1 cellular context compared by ENCODE assay signal in the genomic region with DNA sequence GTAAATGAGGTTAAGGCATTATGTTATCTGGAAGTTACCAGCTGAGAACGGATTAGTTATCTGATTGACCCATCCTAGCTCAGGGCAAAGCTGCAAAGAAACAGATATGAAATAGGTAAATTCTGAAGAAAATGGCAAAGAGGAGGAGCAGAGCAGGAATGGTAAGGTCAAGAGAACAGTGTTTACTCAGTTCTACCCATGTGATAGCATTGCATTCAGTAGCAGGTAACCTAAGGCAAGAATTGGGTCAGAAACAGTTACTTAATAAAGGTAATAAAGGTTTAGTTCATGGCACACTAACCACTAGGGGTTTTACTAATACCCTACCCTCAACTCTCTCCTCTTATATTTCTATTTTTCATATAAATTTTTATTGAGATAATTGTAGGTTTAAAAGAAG.
TF ChIP-seq lines count a peak whose summit lies in the region.

No MANE protein-coding gene starts in this region.

TF ChIP-seq in GM12878, 131 proteins besides CTCF, POLR2A, EP300 and RAD21:
- no peak for TF ChIP-seq SMC3 (IDR thresholded peaks at IDR 0.05; ENCODE audit: borderline replicate concordance, low read length)
- TF ChIP-seq CREB1 (IDR thresholded peaks at IDR 0.05; ENCODE audit: low read depth): no peak
- TF ChIP-seq, protein P1, sequence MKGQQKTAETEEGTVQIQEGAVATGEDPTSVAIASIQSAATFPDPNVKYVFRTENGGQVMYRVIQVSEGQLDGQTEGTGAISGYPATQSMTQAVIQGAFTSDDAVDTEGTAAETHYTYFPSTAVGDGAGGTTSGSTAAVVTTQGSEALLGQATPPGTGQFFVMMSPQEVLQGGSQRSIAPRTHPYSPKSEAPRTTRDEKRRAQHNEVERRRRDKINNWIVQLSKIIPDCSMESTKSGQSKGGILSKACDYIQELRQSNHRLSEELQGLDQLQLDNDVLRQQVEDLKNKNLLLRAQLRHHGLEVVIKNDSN (IDR thresholded peaks at IDR 0.05; ENCODE audit: borderline replicate concordance, extremely low read length, insufficient read depth, low read depth, low read length): no peak
- TF ChIP-seq ZZZ3 (IDR thresholded peaks at IDR 0.05; ENCODE audit: control insufficient read depth, insufficient read length, low read depth): no peak
- TF ChIP-seq RELA (IDR thresholded peaks at IDR 0.05; ENCODE audit: borderline replicate concordance, partially characterized antibody): no peak
- no peak for TF ChIP-seq YY1 (IDR thresholded peaks at IDR 0.05; ENCODE audit: low read depth, low read length)
- TF ChIP-seq POU2F2 (IDR thresholded peaks at IDR 0.05; ENCODE audit: borderline replicate concordance, low read depth, low read length): no peak
- TF ChIP-seq, protein P2, sequence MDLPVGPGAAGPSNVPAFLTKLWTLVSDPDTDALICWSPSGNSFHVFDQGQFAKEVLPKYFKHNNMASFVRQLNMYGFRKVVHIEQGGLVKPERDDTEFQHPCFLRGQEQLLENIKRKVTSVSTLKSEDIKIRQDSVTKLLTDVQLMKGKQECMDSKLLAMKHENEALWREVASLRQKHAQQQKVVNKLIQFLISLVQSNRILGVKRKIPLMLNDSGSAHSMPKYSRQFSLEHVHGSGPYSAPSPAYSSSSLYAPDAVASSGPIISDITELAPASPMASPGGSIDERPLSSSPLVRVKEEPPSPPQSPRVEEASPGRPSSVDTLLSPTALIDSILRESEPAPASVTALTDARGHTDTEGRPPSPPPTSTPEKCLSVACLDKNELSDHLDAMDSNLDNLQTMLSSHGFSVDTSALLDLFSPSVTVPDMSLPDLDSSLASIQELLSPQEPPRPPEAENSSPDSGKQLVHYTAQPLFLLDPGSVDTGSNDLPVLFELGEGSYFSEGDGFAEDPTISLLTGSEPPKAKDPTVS (IDR thresholded peaks at IDR 0.05; ENCODE audit: low read depth, low read length): no peak
- TF ChIP-seq SREBF2 (IDR thresholded peaks at IDR 0.05; ENCODE audit: low read length): no peak
- TF ChIP-seq RB1 (IDR thresholded peaks at IDR 0.05; ENCODE audit: borderline replicate concordance): no peak
